In the genomic region with DNA sequence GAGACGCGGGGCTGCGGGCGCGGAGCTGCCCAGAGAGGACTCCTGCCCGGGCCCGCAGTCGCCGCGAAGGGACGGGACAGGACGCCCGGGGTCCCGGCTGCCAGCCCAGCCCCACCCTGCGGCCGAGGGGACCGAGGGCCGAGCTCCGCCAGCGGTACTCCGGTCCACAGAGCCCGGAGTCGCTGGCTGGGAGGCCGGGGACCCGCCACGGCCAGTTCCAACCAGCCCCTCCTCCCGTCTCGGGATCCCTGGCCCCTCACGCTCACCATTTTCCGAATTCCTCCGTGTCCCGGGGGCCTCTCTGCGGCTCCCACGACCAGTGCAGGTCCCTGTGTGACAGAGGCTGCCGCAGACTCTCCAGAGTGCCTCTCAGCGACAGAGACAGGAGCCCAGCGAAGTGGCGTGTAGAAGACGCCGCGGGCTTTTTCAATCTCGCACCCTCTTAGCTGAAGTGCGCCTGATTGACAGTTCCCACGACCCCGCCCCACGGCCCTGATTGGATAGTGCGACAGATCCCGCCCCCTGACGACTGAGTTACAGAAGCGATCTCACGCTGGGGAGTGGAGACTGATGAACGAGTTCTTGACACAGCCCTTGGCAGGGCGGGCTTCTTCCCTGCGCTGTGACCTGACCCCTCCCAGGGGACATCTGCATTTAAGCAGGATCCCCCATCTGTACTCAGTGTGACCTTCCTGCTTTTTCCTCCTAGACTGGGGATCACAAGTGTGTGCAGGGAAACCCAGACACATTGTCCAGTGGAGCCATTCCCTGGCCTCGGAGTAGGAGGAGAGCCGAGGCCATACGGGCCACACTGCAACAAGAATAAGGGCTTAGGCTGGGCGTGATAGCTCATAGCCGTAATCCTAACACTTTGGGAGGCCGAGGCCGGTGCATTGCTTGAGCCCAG, we compare ENCODE assay signal across 8 cellular contexts. TPM values are rescaled to one million over a fixed set of nuclear protein-coding genes. Genes with fewer than 3 reads are reported as not detected.
A peak's percentile ranks its signal among the peaks of the same experiment; 100 is the strongest.
DNase-seq lines count a peak whose midpoint lies in the region; ATAC-seq and TF ChIP-seq lines count a peak whose summit lies in the region.

No MANE protein-coding gene starts in this region.

- peaks cover 13% of the 10 kb centered on the region for H3K79me2 ChIP-seq in hepatocyte

- H3K36me3 ChIP-seq in HEK293 (ENCODE audit: control insufficient read depth in 2 of 2, insufficient read depth in 1 of 2, low read length in 2 of 2) = peaks cover 0 to 3% of the 10 kb centered on the region in 2 experiments; a peak in 1 of 3 replicates
- H3K36me3 ChIP-seq in hepatocyte (replicated peaks; ENCODE audit: insufficient read depth, low read depth) = no peaks in the 10 kb centered on the region
- H3K36me3 ChIP-seq in aorta (ENCODE audit: control insufficient read depth in 1 of 2, insufficient read depth in 2 of 2, low read length in 1 of 2) = no peaks in the 10 kb centered on the region

- H2AFZ ChIP-seq in hepatocyte = peak overlapping the region; percentile 90

- peak overlapping the region; percentile 74 for H3K27ac ChIP-seq in HEK293 (ENCODE audit: extremely low read depth, low read depth, low read length)
- H3K27ac ChIP-seq in hepatocyte = peak overlapping the region; percentile 84
- no peak overlapping the region for H3K27ac ChIP-seq in aorta (ENCODE audit: low read depth in 1 of 2, low read length in 2 of 2)

- intact Hi-C loops in aorta (cut with DNase I) = no loop called here

- H3K4me2 ChIP-seq in hepatocyte = peak overlapping the region; percentile 94

- peak overlapping the region; percentile 84 for H3K4me3 ChIP-seq in HEK293 (ENCODE audit: low read depth, low read length)
- peak overlapping the region; percentile 97 for H3K4me3 ChIP-seq in hepatocyte
- peak overlapping the region; percentile 44 to 58 for H3K4me3 ChIP-seq in aorta (ENCODE audit: low read length in 2 of 2)

- ATAC-seq in aorta (ENCODE audit: low FRiP score) = peak; percentile 98

- CTCF ChIA-PET in HEK293 (lab: Yijun Ruan, JAX) = interaction anchor here (0.7 to 1.3 kb wide), 3 partner anchors 29 to 313 kb away, joined by 3 to 6 read pairs (median 5); no protein-coding TSS in a partner anchor

- H4K20me1 ChIP-seq in hepatocyte (ENCODE audit: insufficient read depth, poor library complexity, severe bottlenecking) = no peaks in the 10 kb centered on the region

- no peaks in the 10 kb centered on the region for H3K9me2 ChIP-seq in hepatocyte (replicated peaks; ENCODE audit: insufficient read depth)

- H3K9me3 ChIP-seq in HEK293 (ENCODE audit: control insufficient read depth, insufficient read depth, low read depth, low read length) = no peaks in the 10 kb centered on the region
- H3K9me3 ChIP-seq in hepatocyte (ENCODE audit: low read depth) = no peaks in the 10 kb centered on the region
- no peaks in the 10 kb centered on the region for H3K9me3 ChIP-seq in aorta (ENCODE audit: control insufficient read depth, low read length)

- H3K27me3 ChIP-seq in hepatocyte = no peaks in the 10 kb centered on the region
- H3K27me3 ChIP-seq in aorta (ENCODE audit: control insufficient read depth in 1 of 2, insufficient read depth in 2 of 2, low read length in 1 of 2) = no peaks in the 10 kb centered on the region

- H3K4me1 ChIP-seq in HEK293 (ENCODE audit: control insufficient read depth, insufficient read depth, low read length) = no peaks in the 10 kb centered on the region
- H3K4me1 ChIP-seq in hepatocyte (ENCODE audit: insufficient read depth) = no peaks in the 10 kb centered on the region
- no peaks in the 10 kb centered on the region for H3K4me1 ChIP-seq in aorta (ENCODE audit: control insufficient read depth in 1 of 2, insufficient read depth in 2 of 2, low read length in 2 of 2)

- 9% methylated on average over 52 of the region's 61 CpGs for WGBS in hepatocyte (ENCODE audit: low lambda C conversion rate, missing lambda C conversion rate)
- WGBS in aorta, 2 donors = 2 to 3% methylated on average over 54 to 61 of the region's 61 CpGs

- POLR2A ChIA-PET in HEK293 (lab: Yijun Ruan, JAX) = interaction anchor here (0.5 to 1.6 kb wide), 18 partner anchors 11 to 801 kb away, joined by 3 to 18 read pairs (median 3); partner anchors contain the start of genes ZNF439, ZNF440, ZNF441 and ZNF823

- DNase-seq in DMS79 treated with DMSO at 0.1 percent for 48 hours (lab: John Stamatoyannopoulos, UW) (peak; percentile 91), NCI-H1417 treated with DMSO at 0.1 percent for 48 hours (lab: John Stamatoyannopoulos, UW) (peak; percentile 85), T1000 (lab: John Stamatoyannopoulos, UW) (peak; percentile 86), astrocyte of the hippocampus (ENCODE audit: low read depth, low spot score) (peak; percentile 97), hepatocyte (ENCODE audit: low spot score) (peak; percentile 97), renal cortical epithelial cell (ENCODE audit: low read depth) (peak; percentile 87), aorta (peak; percentile 97 to 98)

- TF ChIP-seq CTCF in HEK293 (tag by site-specific recombination; IDR thresholded peaks at IDR 0.05) (0 out of 2 replicates have a peak, but pooled peaks have one; percentile 40), hepatocyte (IDR thresholded peaks at IDR 0.05; ENCODE audit: poor library complexity) (no peak)

TF ChIP-seq in HEK293, 187 proteins besides CTCF, POLR2A, EP300 and RAD21 (continues in another document):
- TF ChIP-seq ZNF560 (tag by site-specific recombination; IDR thresholded peaks at IDR 0.05; ENCODE audit: borderline replicate concordance) = no peak
- no peak for TF ChIP-seq ZNF302 (tag by site-specific recombination; IDR thresholded peaks at IDR 0.05; ENCODE audit: low read depth)
- TF ChIP-seq, protein P1, sequence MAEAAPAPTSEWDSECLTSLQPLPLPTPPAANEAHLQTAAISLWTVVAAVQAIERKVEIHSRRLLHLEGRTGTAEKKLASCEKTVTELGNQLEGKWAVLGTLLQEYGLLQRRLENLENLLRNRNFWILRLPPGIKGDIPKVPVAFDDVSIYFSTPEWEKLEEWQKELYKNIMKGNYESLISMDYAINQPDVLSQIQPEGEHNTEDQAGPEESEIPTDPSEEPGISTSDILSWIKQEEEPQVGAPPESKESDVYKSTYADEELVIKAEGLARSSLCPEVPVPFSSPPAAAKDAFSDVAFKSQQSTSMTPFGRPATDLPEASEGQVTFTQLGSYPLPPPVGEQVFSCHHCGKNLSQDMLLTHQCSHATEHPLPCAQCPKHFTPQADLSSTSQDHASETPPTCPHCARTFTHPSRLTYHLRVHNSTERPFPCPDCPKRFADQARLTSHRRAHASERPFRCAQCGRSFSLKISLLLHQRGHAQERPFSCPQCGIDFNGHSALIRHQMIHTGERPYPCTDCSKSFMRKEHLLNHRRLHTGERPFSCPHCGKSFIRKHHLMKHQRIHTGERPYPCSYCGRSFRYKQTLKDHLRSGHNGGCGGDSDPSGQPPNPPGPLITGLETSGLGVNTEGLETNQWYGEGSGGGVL (tag by site-specific recombination; IDR thresholded peaks at IDR 0.05) = no peak
- TF ChIP-seq, protein P2, sequence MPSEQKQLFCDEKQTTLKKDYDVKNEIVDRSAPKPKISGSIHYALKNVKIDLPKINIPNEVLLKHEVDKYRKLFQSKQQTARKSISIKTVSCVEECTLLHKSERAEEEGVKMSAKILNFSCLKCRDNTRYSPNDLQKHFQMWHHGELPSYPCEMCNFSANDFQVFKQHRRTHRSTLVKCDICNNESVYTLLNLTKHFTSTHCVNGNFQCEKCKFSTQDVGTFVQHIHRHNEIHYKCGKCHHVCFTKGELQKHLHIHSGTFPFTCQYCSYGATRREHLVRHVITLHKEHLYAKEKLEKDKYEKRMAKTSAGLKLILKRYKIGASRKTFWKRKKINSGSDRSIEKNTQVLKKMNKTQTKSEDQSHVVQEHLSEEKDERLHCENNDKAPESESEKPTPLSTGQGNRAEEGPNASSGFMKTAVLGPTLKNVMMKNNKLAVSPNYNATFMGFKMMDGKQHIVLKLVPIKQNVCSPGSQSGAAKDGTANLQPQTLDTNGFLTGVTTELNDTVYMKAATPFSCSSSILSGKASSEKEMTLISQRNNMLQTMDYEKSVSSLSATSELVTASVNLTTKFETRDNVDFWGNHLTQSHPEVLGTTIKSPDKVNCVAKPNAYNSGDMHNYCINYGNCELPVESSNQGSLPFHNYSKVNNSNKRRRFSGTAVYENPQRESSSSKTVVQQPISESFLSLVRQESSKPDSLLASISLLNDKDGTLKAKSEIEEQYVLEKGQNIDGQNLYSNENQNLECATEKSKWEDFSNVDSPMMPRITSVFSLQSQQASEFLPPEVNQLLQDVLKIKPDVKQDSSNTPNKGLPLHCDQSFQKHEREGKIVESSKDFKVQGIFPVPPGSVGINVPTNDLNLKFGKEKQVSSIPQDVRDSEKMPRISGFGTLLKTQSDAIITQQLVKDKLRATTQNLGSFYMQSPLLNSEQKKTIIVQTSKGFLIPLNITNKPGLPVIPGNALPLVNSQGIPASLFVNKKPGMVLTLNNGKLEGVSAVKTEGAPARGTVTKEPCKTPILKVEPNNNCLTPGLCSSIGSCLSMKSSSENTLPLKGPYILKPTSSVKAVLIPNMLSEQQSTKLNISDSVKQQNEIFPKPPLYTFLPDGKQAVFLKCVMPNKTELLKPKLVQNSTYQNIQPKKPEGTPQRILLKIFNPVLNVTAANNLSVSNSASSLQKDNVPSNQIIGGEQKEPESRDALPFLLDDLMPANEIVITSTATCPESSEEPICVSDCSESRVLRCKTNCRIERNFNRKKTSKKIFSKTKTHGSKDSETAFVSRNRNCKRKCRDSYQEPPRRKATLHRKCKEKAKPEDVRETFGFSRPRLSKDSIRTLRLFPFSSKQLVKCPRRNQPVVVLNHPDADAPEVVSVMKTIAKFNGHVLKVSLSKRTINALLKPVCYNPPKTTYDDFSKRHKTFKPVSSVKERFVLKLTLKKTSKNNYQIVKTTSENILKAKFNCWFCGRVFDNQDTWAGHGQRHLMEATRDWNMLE (tag by site-specific recombination; conservative IDR thresholded peaks at IDR 0.05; ENCODE audit: low read depth) = no peak
- TF ChIP-seq ZNF132 (tag by site-specific recombination; IDR thresholded peaks at IDR 0.05; ENCODE audit: borderline replicate concordance) = no peak
- no peak for TF ChIP-seq ZNF239 (tag by site-specific recombination; IDR thresholded peaks at IDR 0.05)
- TF ChIP-seq ZNF37A (tag by site-specific recombination; IDR thresholded peaks at IDR 0.05) = no peak
- 0 out of 2 replicates have a peak, but pooled peaks have one; percentile 35 for TF ChIP-seq ZNF561 (tag by site-specific recombination; IDR thresholded peaks at IDR 0.05; ENCODE audit: borderline replicate concordance)
- no peak for TF ChIP-seq ZNF621 (tag by site-specific recombination; IDR thresholded peaks at IDR 0.05)
- TF ChIP-seq KLF9 (tag by site-specific recombination; IDR thresholded peaks at IDR 0.05; ENCODE audit: low read depth) = 0 out of 2 replicates have a peak, but pooled peaks have one; percentile 16
- no peak for TF ChIP-seq ZNF776 (tag by site-specific recombination; IDR thresholded peaks at IDR 0.05; ENCODE audit: borderline replicate concordance)
- TF ChIP-seq ZNF701 (tag by site-specific recombination; IDR thresholded peaks at IDR 0.05) = no peak

RNA-seq across cellular contexts. Expression of gene ZNF823, which starts 44.0 kb away (rescaled TPM):
- total RNA-seq in hepatocyte (10.4 and 13.9 TPM in 2 replicates), renal cortical epithelial cell (24.3 and 28.7 TPM in 2 replicates), aorta (1 to 10 TPM; 5.1 to 8.7 TPM)
- polyA plus RNA-seq in hepatocyte (3.4 and 3.8 TPM in 2 replicates), aorta (1 to 10 TPM; 3.1 to 3.4 TPM)

Comparison
In these comparisons a context has a peak if more than half of its experiments do, and no peak if none do; other contexts are left out.
1. H3K27ac ChIP-seq: peak in HEK293 (single experiment) and hepatocyte (single experiment); none in aorta (0 of 2).
2. Peak in every context shown above with its lines, with median percentiles within 50 percentile points of each other: DNase-seq and H3K4me3 ChIP-seq.